In the genomic region with DNA sequence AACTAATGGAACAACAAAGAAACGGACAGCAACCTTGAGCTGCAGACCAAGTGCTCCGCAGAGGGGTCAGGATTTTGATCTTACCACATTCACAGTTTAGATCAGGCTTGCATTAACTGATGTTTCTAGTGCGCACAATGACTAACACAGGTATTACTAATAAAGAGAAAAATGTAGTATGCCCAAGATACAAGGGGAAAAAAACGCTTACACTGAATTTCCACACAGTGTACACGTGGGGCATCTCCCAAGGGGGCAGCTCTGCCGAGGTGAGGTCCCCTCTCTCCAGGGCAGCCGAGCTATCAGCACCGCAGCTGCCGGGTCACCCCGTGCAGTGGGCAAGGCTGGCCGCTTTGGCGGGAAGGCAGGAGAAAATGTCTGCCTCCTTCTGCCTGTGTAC, we compare ENCODE assay signal across 8 cellular contexts. TPM values are rescaled to one million over a fixed set of nuclear protein-coding genes. Genes with fewer than 3 reads are reported as not detected.
DNase-seq lines count a peak whose midpoint lies in the region; ATAC-seq and FAIRE-seq lines count a peak whose summit lies in the region.
"Not testable (repeated sequence)": the region's sequence is repeated elsewhere in the genome, so short reads cannot be mapped to it uniquely, and the experiment has no call there.
"Had no signal": no experiment of that assay in that cellular context is flagged by ENCODE, and none has a peak within 500 bp of the region (broad histone marks: within the 10 kb centered on the region; RNA-seq: fewer than 3 reads in every experiment).

No MANE protein-coding gene starts in this region.

- DNase-seq in HTR-8/SVneo (ENCODE audit: insufficient read length, low spot score); activated T-cell treated with anti-CD3 and anti-CD28 coated beads, Interleukin-2, amount 50 U/mL, for 72 hours; activated naive CD4-positive, alpha-beta T cell treated with anti-CD3 and anti-CD28 coated beads, Interleukin-2, amount 50 U/mL, for 72 hours (ENCODE audit: low spot score in 2 of 2); stimulated activated effector memory CD8-positive, alpha-beta T cell treated with anti-CD3 and anti-CD28 coated beads, Interleukin-12 subunit alpha, Interleukin-12 subunit beta, amount 100 ng/mL, for 72 hours (ENCODE audit: low spot score in 2 of 2); urothelium cell line (ENCODE audit: low spot score): not testable (repeated sequence)

- H3K27ac Mint-ChIP-seq in activated T-cell treated with anti-CD3 and anti-CD28 coated beads, Interleukin-2, amount 50 U/mL, for 72 hours; activated naive CD4-positive, alpha-beta T cell treated with anti-CD3 and anti-CD28 coated beads, Interleukin-2, amount 50 U/mL, for 72 hours; stimulated activated effector memory CD8-positive, alpha-beta T cell treated with anti-CD3 and anti-CD28 coated beads, Interleukin-12 subunit alpha, Interleukin-12 subunit beta, amount 100 ng/mL, for 72 hours: not testable (repeated sequence)

- peak; percentile 31 for FAIRE-seq in HTR-8/SVneo (lab: Jason Lieb, UNC)
- FAIRE-seq in urothelium cell line (lab: Jason Lieb, UNC), result peak; percentile 55

- not testable (repeated sequence) for H3K4me3 Mint-ChIP-seq in activated T-cell treated with anti-CD3 and anti-CD28 coated beads, Interleukin-2, amount 50 U/mL, for 72 hours; stimulated activated effector memory CD8-positive, alpha-beta T cell treated with anti-CD3 and anti-CD28 coated beads, Interleukin-12 subunit alpha, Interleukin-12 subunit beta, amount 100 ng/mL, for 72 hours

- H3K36me3 Mint-ChIP-seq in activated T-cell treated with anti-CD3 and anti-CD28 coated beads, Interleukin-2, amount 50 U/mL, for 72 hours (ENCODE audit: insufficient read depth in 2 of 2); activated naive CD4-positive, alpha-beta T cell treated with anti-CD3 and anti-CD28 coated beads, Interleukin-2, amount 50 U/mL, for 72 hours: not testable (repeated sequence)
- H3K36me3 Mint-ChIP-seq in stimulated activated effector memory CD8-positive, alpha-beta T cell treated with anti-CD3 and anti-CD28 coated beads, Interleukin-12 subunit alpha, Interleukin-12 subunit beta, amount 100 ng/mL, for 72 hours, result peaks cover 19% of the 10 kb centered on the region

- not testable (repeated sequence) for H3K9me3 Mint-ChIP-seq in activated T-cell treated with anti-CD3 and anti-CD28 coated beads, Interleukin-2, amount 50 U/mL, for 72 hours; activated naive CD4-positive, alpha-beta T cell treated with anti-CD3 and anti-CD28 coated beads, Interleukin-2, amount 50 U/mL, for 72 hours; stimulated activated effector memory CD8-positive, alpha-beta T cell treated with anti-CD3 and anti-CD28 coated beads, Interleukin-12 subunit alpha, Interleukin-12 subunit beta, amount 100 ng/mL, for 72 hours

- H3K27me3 Mint-ChIP-seq in activated T-cell treated with anti-CD3 and anti-CD28 coated beads, Interleukin-2, amount 50 U/mL, for 72 hours (ENCODE audit: low read depth), result not testable (repeated sequence)

- ATAC-seq in SK-N-SH treated with all-trans-retinoic acid at 6 μM for 48 hours, result peak; percentile 12; the same call in 1 of the 3 replicates
- ATAC-seq in activated T-cell treated with anti-CD3 and anti-CD28 coated beads, Interleukin-2, amount 50 U/mL, for 72 hours (replicated peaks in 1 of 2), result peak; percentile 85 to 90
- peak; percentile 33 to 69 for ATAC-seq in activated naive CD4-positive, alpha-beta T cell treated with anti-CD3 and anti-CD28 coated beads, Interleukin-2, amount 50 U/mL, for 72 hours
- peak; percentile 90 for ATAC-seq in stimulated activated effector memory CD8-positive, alpha-beta T cell treated with anti-CD3 and anti-CD28 coated beads, Interleukin-12 subunit alpha, Interleukin-12 subunit beta, amount 100 ng/mL, for 72 hours

- not testable (repeated sequence) for H3K4me1 Mint-ChIP-seq in activated T-cell treated with anti-CD3 and anti-CD28 coated beads, Interleukin-2, amount 50 U/mL, for 72 hours (ENCODE audit: low read depth); stimulated activated effector memory CD8-positive, alpha-beta T cell treated with anti-CD3 and anti-CD28 coated beads, Interleukin-12 subunit alpha, Interleukin-12 subunit beta, amount 100 ng/mL, for 72 hours

RNA-seq across cellular contexts. Expression of a gene that starts 26.2 kb away (rescaled TPM):
- total RNA-seq in activated T-cell treated with anti-CD3 and anti-CD28 coated beads, Interleukin-2, amount 50 U/mL, for 72 hours, result 100 to 1,000 TPM in 1 of 2 donors, 10 to 100 TPM in 1; 70.9 to 108 TPM
- total RNA-seq in activated naive CD4-positive, alpha-beta T cell treated with anti-CD3 and anti-CD28 coated beads, Interleukin-2, amount 50 U/mL, for 72 hours, result 10 to 100 TPM; 44.7 to 90.1 TPM

RNA-seq across cellular contexts. Expression of a gene that starts 46.0 kb away (rescaled TPM):
- under 1 TPM in 1 of 2 donors, not detected in 1; 0.89 TPM for total RNA-seq in activated T-cell treated with anti-CD3 and anti-CD28 coated beads, Interleukin-2, amount 50 U/mL, for 72 hours
- under 1 TPM; 0.68 to 0.77 TPM for total RNA-seq in activated naive CD4-positive, alpha-beta T cell treated with anti-CD3 and anti-CD28 coated beads, Interleukin-2, amount 50 U/mL, for 72 hours
- total RNA-seq: A172; CD4-positive, alpha-beta T cell had no signal

Comparison
In these comparisons a context has a peak if more than half of its experiments do, and no peak if none do; other contexts are left out.
1. ATAC-seq: peak in every context shown above with its lines; median percentile 90 in stimulated activated effector memory CD8-positive, alpha-beta T cell treated with anti-CD3 and anti-CD28 coated beads, Interleukin-12 subunit alpha, Interleukin-12 subunit beta, amount 100 ng/mL, for 72 hours; 88 in activated T-cell treated with anti-CD3 and anti-CD28 coated beads, Interleukin-2, amount 50 U/mL, for 72 hours; 51 in activated naive CD4-positive, alpha-beta T cell treated with anti-CD3 and anti-CD28 coated beads, Interleukin-2, amount 50 U/mL, for 72 hours; 12 in SK-N-SH treated with all-trans-retinoic acid at 6 μM for 48 hours.